In the genomic region with DNA sequence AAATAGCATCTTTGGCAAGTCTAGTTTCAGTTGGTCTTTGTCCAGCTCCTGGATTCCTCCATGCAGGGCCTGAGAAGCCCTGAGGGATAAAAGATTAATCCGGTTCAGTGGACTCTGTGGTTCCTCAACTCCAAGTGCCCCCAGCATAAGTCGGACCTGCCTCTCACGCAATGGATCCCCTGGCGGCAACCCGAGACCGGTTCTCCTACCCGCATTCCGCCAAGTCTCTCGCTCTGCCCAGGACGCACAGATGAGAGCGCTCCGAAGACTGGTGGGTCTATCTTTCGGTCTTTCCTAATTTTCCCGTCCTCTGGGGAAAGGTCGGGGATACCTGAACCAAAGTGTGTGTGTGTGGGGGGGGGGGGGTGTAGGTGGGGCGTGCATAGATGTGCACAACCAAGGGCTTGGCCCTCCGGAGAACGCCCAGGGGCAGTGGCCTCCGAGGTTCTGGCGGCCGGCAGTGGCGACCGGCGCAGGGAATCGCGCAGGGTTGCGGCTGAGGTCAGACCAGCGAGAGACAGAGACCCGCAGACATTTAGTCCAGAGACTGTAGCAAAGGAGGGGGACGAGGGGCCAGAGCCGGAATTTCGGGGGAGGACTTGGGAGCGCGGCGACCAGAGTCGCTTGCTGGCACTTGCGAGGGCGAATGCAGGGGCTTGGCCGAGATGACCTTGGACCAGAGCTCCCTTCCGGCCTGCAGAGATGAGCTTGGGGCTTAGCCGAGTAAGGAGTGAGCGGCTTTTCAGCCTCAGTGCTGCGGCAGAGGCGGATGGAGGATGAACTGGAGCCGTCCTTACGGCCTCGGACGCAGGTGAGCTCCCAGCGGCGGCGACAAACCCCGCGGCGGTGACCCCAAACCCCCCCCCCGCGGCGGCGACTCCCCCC, we compare ENCODE assay signal across 8 cellular contexts. TPM values are rescaled to one million over a fixed set of nuclear protein-coding genes. Genes with fewer than 3 reads are reported as not detected.
DNase-seq lines count a peak whose midpoint lies in the region; ATAC-seq and TF ChIP-seq lines count a peak whose summit lies in the region.

No MANE protein-coding gene starts in this region.

- H4K20me1 ChIP-seq in fibroblast of lung (ENCODE audit: control insufficient read depth, extremely low read depth, insufficient read depth, low read length): no peaks in the 10 kb centered on the region

- peak overlapping the region; percentile 53 for H3K9ac ChIP-seq in fibroblast of lung (ENCODE audit: insufficient read depth, low read length)

- H3K9me3 ChIP-seq in fibroblast of lung (ENCODE audit: control insufficient read depth, insufficient read depth, low read depth, low read length): no peaks in the 10 kb centered on the region

- no peaks in the 10 kb centered on the region for H3K36me3 ChIP-seq in fibroblast of lung (ENCODE audit: control insufficient read depth, insufficient read depth, low read length)

- no peaks in the 10 kb centered on the region for H3K36me3 Mint-ChIP-seq in IgD-negative memory B cell
- H3K36me3 Mint-ChIP-seq in WTC11: peaks cover 2% of the 10 kb centered on the region; the same call in 1 of the 2 replicates
- no peaks in the 10 kb centered on the region for H3K36me3 Mint-ChIP-seq in natural killer cell

- no peaks in the 10 kb centered on the region for H3K27me3 ChIP-seq in fibroblast of lung (ENCODE audit: control insufficient read depth, insufficient read depth, low read length)

- ATAC-seq in GM21528 (IDR thresholded peaks at IDR 0.05; ENCODE audit: low FRiP score, unreplicated experiment) (peak; percentile 40), WTC11 (peak; percentile 50), natural killer cell (peak; percentile 34 to 45 (median 35))

- H3K4me2 ChIP-seq in fibroblast of lung (ENCODE audit: extremely low read depth, insufficient read depth, low read length): peak overlapping the region; percentile 93

- peaks cover 6% of the 10 kb centered on the region for H3K4me1 ChIP-seq in fibroblast of lung (ENCODE audit: control insufficient read depth, extremely low read depth, insufficient read depth, low read length)

- no peaks in the 10 kb centered on the region for H3K27me3 Mint-ChIP-seq in IgD-negative memory B cell
- no peaks in the 10 kb centered on the region; the same call in 1 of the 2 replicates for H3K27me3 Mint-ChIP-seq in WTC11 (ENCODE audit: low read depth)
- H3K27me3 Mint-ChIP-seq in natural killer cell (ENCODE audit: low read depth in 2 of 2): no peaks in the 10 kb centered on the region

- peak overlapping the region; percentile 43 for H3K27ac ChIP-seq in fibroblast of lung (ENCODE audit: insufficient read depth, low read length)

- H3K4me3 Mint-ChIP-seq in IgD-negative memory B cell (peak overlapping the region; percentile 91 to 99 (median 95)), WTC11 (peak overlapping the region; percentile 79), natural killer cell (peak overlapping the region; percentile 94)

- peak overlapping the region; percentile 89 to 96 (median 96) for H3K27ac Mint-ChIP-seq in IgD-negative memory B cell
- peak overlapping the region; percentile 95 for H3K27ac Mint-ChIP-seq in WTC11
- H3K27ac Mint-ChIP-seq in natural killer cell: peak overlapping the region; percentile 87 to 93

- H3K9me3 Mint-ChIP-seq in IgD-negative memory B cell (no peaks in the 10 kb centered on the region), WTC11 (no peaks in the 10 kb centered on the region), natural killer cell (no peaks in the 10 kb centered on the region)

- peak overlapping the region; percentile 97 for H2AFZ ChIP-seq in fibroblast of lung (ENCODE audit: low read length)

- no peaks in the 10 kb centered on the region for H3K79me2 ChIP-seq in fibroblast of lung (ENCODE audit: control insufficient read depth, insufficient read depth, low read length)

- intact Hi-C loops in natural killer cell (cut with micrococcal nuclease) (loop anchor here (10.0 kb wide), 1 partner anchor 902 kb away; no protein-coding TSS in a partner anchor), posterior vena cava (cut with DNase I) (loop anchor here in 1 of 2 donors (10.0 kb wide), 1 partner anchor 312 kb away; no protein-coding TSS in a partner anchor)

- POLR2A ChIA-PET in WTC11 (lab: Charles Lee): interaction anchor here (0.5 to 2.4 kb wide), 16 partner anchors 8 to 106 kb away, joined by 3 to 27 read pairs (median 4); a partner anchor contains a TSS

- H3K4me1 Mint-ChIP-seq in IgD-negative memory B cell (peaks cover 4 to 14% (median 12%) of the 10 kb centered on the region in 3 donors), WTC11 (peaks cover 20% of the 10 kb centered on the region), natural killer cell (peaks cover 21 to 23% of the 10 kb centered on the region in 2 donors)

- no peak for TF ChIP-seq CTCF in WTC11 (IDR thresholded peaks at IDR 0.05)
- peak in 1 of 2 donors; percentile 23 for TF ChIP-seq CTCF in fibroblast of lung (conservative IDR thresholded peaks at IDR 0.05 in 1 of 2, IDR thresholded peaks at IDR 0.05 in 1 of 2; ENCODE audit: low read depth in 1 of 2, low read length in 2 of 2)
- TF ChIP-seq CTCF in natural killer cell (IDR thresholded peaks at IDR 0.05): no peak

- CTCF ChIA-PET in WTC11 (lab: Charles Lee): interaction anchor here (0.6 to 3.0 kb wide), 38 partner anchors 7 to 471 kb away, joined by 3 to 93 read pairs (median 5); a partner anchor contains a TSS

- H3K4me3 ChIP-seq in fibroblast of lung (replicated peaks in 1 of 4; ENCODE audit: control extremely low read depth in 1 of 4, insufficient read depth in 1 of 4, low read depth in 3 of 4, low read length in 4 of 4): peak overlapping the region; percentile 63 to 92 (median 78)

- DNase-seq in SIG-M5 treated with dmso at 0.1 percent for 504 hours (lab: John Stamatoyannopoulos, UW; ENCODE audit: unreplicated experiment) (peak; percentile 43), SIG-M5 (lab: John Stamatoyannopoulos, UW) (no peak), WTC11 (ENCODE audit: low spot score) (peak; percentile 71), fibroblast of lung (ENCODE audit: low read depth in 2 of 2) (peak; percentile 31 to 64), natural killer cell (no peak), posterior vena cava (ENCODE audit: low spot score) (no peak)

TF ChIP-seq in WTC11, 78 proteins besides CTCF, POLR2A, EP300 and RAD21 (continues in another document):
- TF ChIP-seq NR3C1 (CRISPR knock-in tag; conservative IDR thresholded peaks at IDR 0.05; ENCODE audit: low read depth) (peak; percentile 78; the same call in 1 of the 2 replicates), ZNF423 (CRISPR knock-in tag; IDR thresholded peaks at IDR 0.05) (no peak)
- TF ChIP-seq, protein P1, sequence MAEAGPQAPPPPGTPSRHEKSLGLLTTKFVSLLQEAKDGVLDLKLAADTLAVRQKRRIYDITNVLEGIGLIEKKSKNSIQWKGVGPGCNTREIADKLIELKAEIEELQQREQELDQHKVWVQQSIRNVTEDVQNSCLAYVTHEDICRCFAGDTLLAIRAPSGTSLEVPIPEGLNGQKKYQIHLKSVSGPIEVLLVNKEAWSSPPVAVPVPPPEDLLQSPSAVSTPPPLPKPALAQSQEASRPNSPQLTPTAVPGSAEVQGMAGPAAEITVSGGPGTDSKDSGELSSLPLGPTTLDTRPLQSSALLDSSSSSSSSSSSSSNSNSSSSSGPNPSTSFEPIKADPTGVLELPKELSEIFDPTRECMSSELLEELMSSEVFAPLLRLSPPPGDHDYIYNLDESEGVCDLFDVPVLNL (CRISPR knock-in tag; IDR thresholded peaks at IDR 0.05; ENCODE audit: borderline replicate concordance, low read depth): no peak

RNA-seq across cellular contexts. Expression of a gene that starts 0.7 kb away (rescaled TPM):
- polyA plus RNA-seq in IgD-negative memory B cell (20.7 TPM), fibroblast of lung (3.9 and 5.8 TPM in 2 replicates)
- total RNA-seq in WTC11 (2021) (17.2 to 21.1 TPM (median 19.9 TPM) in 3 replicates), fibroblast of lung (8.7 and 14.9 TPM in 2 replicates), natural killer cell (10 to 100 TPM in 2 of 3 donors, 1 to 10 TPM in 1; 9.2 to 14.1 (median 11.8) TPM), posterior vena cava (1 to 10 TPM; 4.9 to 7.4 TPM)
- 6.0 and 7.9 TPM in 2 replicates for polyA plus RNA-seq in fibroblast of lung (2012)
- polyA minus RNA-seq in fibroblast of lung (ENCODE audit: low replicate concordance): 10.3 and 15.9 TPM in 2 replicates

RNA-seq across cellular contexts. Expression of a gene that starts 18.2 kb away (rescaled TPM):
- 49.4 TPM for polyA plus RNA-seq in IgD-negative memory B cell
- total RNA-seq in WTC11 (2021): 10.9 to 12.5 TPM (median 11.3 TPM) in 3 replicates
- under 0.01 and 0.50 TPM in 2 replicates for total RNA-seq in fibroblast of lung
- polyA plus RNA-seq in fibroblast of lung: 0.42 and 0.55 TPM in 2 replicates
- polyA plus RNA-seq in fibroblast of lung (2012): 0.55 and 0.71 TPM in 2 replicates
- 0.96 TPM in 1 of 2 replicates, not detected in the other for polyA minus RNA-seq in fibroblast of lung (ENCODE audit: low replicate concordance)
- total RNA-seq in natural killer cell: 10 to 100 TPM in 1 of 3 donors, 1 to 10 TPM in 1, under 1 TPM in 1; 0.88 to 24.5 (median 1.3) TPM
- total RNA-seq in posterior vena cava: under 1 TPM; 0.83 to 0.95 TPM

RNA-seq across cellular contexts. Expression of a gene that starts 37.2 kb away (rescaled TPM):
- polyA plus RNA-seq in IgD-negative memory B cell (1,216 TPM), fibroblast of lung (75.0 and 97.3 TPM in 2 replicates)
- total RNA-seq in WTC11 (2021) (1,424 to 1,978 TPM (median 1,885 TPM) in 3 replicates), fibroblast of lung (168 and 283 TPM in 2 replicates), natural killer cell (100 to 1,000 TPM; 115 to 182 (median 133) TPM), posterior vena cava (100 to 1,000 TPM; 385 to 448 TPM)
- 687 and 812 TPM in 2 replicates for polyA plus RNA-seq in fibroblast of lung (2012)
- polyA minus RNA-seq in fibroblast of lung (ENCODE audit: low replicate concordance): 24.5 and 46.1 TPM in 2 replicates

Comparison
In these comparisons a context has a peak if more than half of its experiments do, and no peak if none do; other contexts are left out.
1. DNase-seq: peak in SIG-M5 treated with dmso at 0.1 percent for 504 hours (single experiment), WTC11 (single experiment) and fibroblast of lung (2 of 2); none in SIG-M5 (single experiment), natural killer cell (single experiment) and posterior vena cava (single experiment).
2. Peak in every context shown above with its lines, with median percentiles within 50 percentile points of each other: ATAC-seq, H3K27ac Mint-ChIP-seq and H3K4me3 Mint-ChIP-seq.